ENCODE assay signal across 8 cellular contexts in genomic region chr14:32224731-32225377, GRCh38. TPM values are rescaled to one million over a fixed set of nuclear protein-coding genes. Genes with fewer than 3 reads are reported as not detected.
DNase-seq lines count a peak whose midpoint lies in the region; ATAC-seq and TF ChIP-seq lines count a peak whose summit lies in the region.

No MANE protein-coding gene starts in this region.

- no peaks in the 10 kb centered on the region for H3K4me1 ChIP-seq in mesenchymal stem cell (ENCODE audit: control insufficient read depth, insufficient read depth, low read depth, low read length)

- H3K9ac ChIP-seq in mesenchymal stem cell (ENCODE audit: low read length), result peak overlapping the region; percentile 33

- H3K18ac ChIP-seq in mesenchymal stem cell (ENCODE audit: low read depth in 1 of 2, low read length in 2 of 2), result peak overlapping the region in 1 of 2 experiments; percentile 27

- H3K79me1 ChIP-seq in mesenchymal stem cell (replicated peaks; ENCODE audit: low read length, poor library complexity, severe bottlenecking), result no peaks in the 10 kb centered on the region

- H4K8ac ChIP-seq in mesenchymal stem cell (ENCODE audit: low read length), result no peak overlapping the region

- H2BK5ac ChIP-seq in mesenchymal stem cell (ENCODE audit: low read depth, low read length, poor library complexity, severe bottlenecking), result no peak overlapping the region

- peak overlapping the region; percentile 11 to 42 for H2BK12ac ChIP-seq in mesenchymal stem cell (ENCODE audit: low read length in 2 of 2)

- H3K27ac ChIP-seq in mesenchymal stem cell (ENCODE audit: low read length, poor library complexity, severe bottlenecking), result no peak overlapping the region

- no peaks in the 10 kb centered on the region for H3K36me3 ChIP-seq in mesenchymal stem cell (ENCODE audit: control insufficient read depth in 1 of 2, insufficient read depth in 2 of 2, low read depth in 1 of 2, low read length in 2 of 2)

- H3K4me3 ChIP-seq in AG09309 (ENCODE audit: control insufficient read depth, low read depth, low read length), result no peak overlapping the region
- no peak overlapping the region for H3K4me3 ChIP-seq in mesenchymal stem cell (ENCODE audit: insufficient read depth in 1 of 2, low read depth in 1 of 2, low read length in 2 of 2)

- H3K4ac ChIP-seq in mesenchymal stem cell (ENCODE audit: low read depth in 1 of 2, low read length in 2 of 2), result no peak overlapping the region

- H2BK15ac ChIP-seq in mesenchymal stem cell (ENCODE audit: low read depth, poor library complexity, severe bottlenecking), result no peak overlapping the region

- H3K4me2 ChIP-seq in mesenchymal stem cell (ENCODE audit: low read length, poor library complexity, severe bottlenecking), result no peak overlapping the region

- no peaks in the 10 kb centered on the region for H3K9me3 ChIP-seq in mesenchymal stem cell (ENCODE audit: control insufficient read depth, low read length)

- H4K91ac ChIP-seq in mesenchymal stem cell (ENCODE audit: low read length), result no peak overlapping the region

- H2BK120ac ChIP-seq in mesenchymal stem cell (ENCODE audit: low read depth, low read length), result no peak overlapping the region

- DNase-seq in AG09309 (ENCODE audit: low read depth) (no peak), NCI-H524 (lab: John Stamatoyannopoulos, UW) (peak; percentile 96 to 99), cerebellum (ENCODE audit: low spot score) (peak; percentile 25), mesenchymal stem cell (peak; percentile 66), NCI-H187 treated with DMSO at 0.1 percent for 48 hours (lab: John Stamatoyannopoulos, UW) (no peak), NCI-H1105 treated with DMSO at 0.1 percent for 48 hours (lab: John Stamatoyannopoulos, UW) (no peak)
- DNase-seq in stimulated activated CD4-positive, alpha-beta T cell treated with anti-CD3 and anti-CD28 coated beads, Interleukin-4, amount 100 ng/mL, for 1 hour, result no peak

- peak; percentile 59 for TF ChIP-seq CTCF in AG09309 (IDR thresholded peaks at IDR 0.05; ENCODE audit: control insufficient read depth, insufficient read depth, low read depth, low read length, missing control alignments)

- WGBS in mesenchymal stem cell, result 56% methylated on average over 5 of the region's 6 CpGs

- no peaks in the 10 kb centered on the region for H3K27me3 ChIP-seq in mesenchymal stem cell (ENCODE audit: control insufficient read depth in 1 of 2, insufficient read depth in 1 of 2, low read length in 2 of 2)

- ATAC-seq in GM21786 (IDR thresholded peaks at IDR 0.05; ENCODE audit: unreplicated experiment), result peak; percentile 53

- H3K23ac ChIP-seq in mesenchymal stem cell (ENCODE audit: low read length in 2 of 2), result no peak overlapping the region

- no peak overlapping the region for H3K14ac ChIP-seq in mesenchymal stem cell (ENCODE audit: low read length in 2 of 2)

- H2AK5ac ChIP-seq in mesenchymal stem cell (ENCODE audit: low read length, severe bottlenecking), result no peak overlapping the region

- no peak overlapping the region for H2AFZ ChIP-seq in mesenchymal stem cell (ENCODE audit: low read depth, low read length)

RNA-seq across cellular contexts. Expression of gene RNU6-8, which starts 21.8 kb away (rescaled TPM):
- not detected for total RNA-seq in cerebellum
- polyA plus RNA-seq in mesenchymal stem cell (2013, experiment 1 of 2), result not detected
- polyA plus RNA-seq in mesenchymal stem cell (2013, experiment 2 of 2), result not detected

RNA-seq across cellular contexts. Expression of gene RNU6-7, which starts 23.0 kb away (rescaled TPM):
- not detected for total RNA-seq in cerebellum
- polyA plus RNA-seq in mesenchymal stem cell (2013, experiment 1 of 2), result not detected
- not detected for polyA plus RNA-seq in mesenchymal stem cell (2013, experiment 2 of 2)

Comparison
In these comparisons a context has a peak if more than half of its experiments do, and no peak if none do; other contexts are left out.
1. DNase-seq: peak in NCI-H524 (2 of 2), cerebellum (single experiment) and mesenchymal stem cell (single experiment); none in AG09309 (single experiment), NCI-H187 treated with DMSO at 0.1 percent for 48 hours (single experiment), NCI-H1105 treated with DMSO at 0.1 percent for 48 hours (single experiment) and stimulated activated CD4-positive, alpha-beta T cell treated with anti-CD3 and anti-CD28 coated beads, Interleukin-4, amount 100 ng/mL, for 1 hour (single experiment).